ENCODE assay signal across 8 cellular contexts in genomic region chr4:152696764-152697250, GRCh38. TPM values are rescaled to one million over a fixed set of nuclear protein-coding genes. Genes with fewer than 3 reads are reported as not detected.
A peak's percentile ranks its signal among the peaks of the same experiment; 100 is the strongest.
DNase-seq lines count a peak whose midpoint lies in the region; ATAC-seq and TF ChIP-seq lines count a peak whose summit lies in the region.

No MANE protein-coding gene starts in this region.

- H3K4me1 ChIP-seq in effector memory CD4-positive, alpha-beta T cell (ENCODE audit: control insufficient read depth, insufficient read depth, low read length, poor library complexity, severe bottlenecking), result peaks cover 5% of the 10 kb centered on the region
- no peaks in the 10 kb centered on the region for H3K4me1 ChIP-seq in sigmoid colon

- no peak overlapping the region for H3K27ac ChIP-seq in effector memory CD4-positive, alpha-beta T cell (ENCODE audit: insufficient read depth, low read length, poor library complexity, severe bottlenecking)
- no peak overlapping the region for H3K27ac ChIP-seq in sigmoid colon

- 55 to 79% methylated on average over 5 of the region's 5 CpGs for WGBS in sigmoid colon, 2 donors

- no peak for TF ChIP-seq CTCF in sigmoid colon (IDR thresholded peaks at IDR 0.05)

- intact Hi-C loops in sigmoid colon (cut with DNase I), result no loop called here

- no peak for TF ChIP-seq EP300 in sigmoid colon (IDR thresholded peaks at IDR 0.05)

- ATAC-seq in HG03045 (IDR thresholded peaks at IDR 0.05; ENCODE audit: unreplicated experiment), result peak; percentile 99

- no peaks in the 10 kb centered on the region for H3K27me3 ChIP-seq in effector memory CD4-positive, alpha-beta T cell (replicated peaks; ENCODE audit: control insufficient read depth, insufficient read depth, low read length, poor library complexity, severe bottlenecking)
- no peaks in the 10 kb centered on the region for H3K27me3 ChIP-seq in sigmoid colon

- no peak overlapping the region for H3K4me3 ChIP-seq in effector memory CD4-positive, alpha-beta T cell (ENCODE audit: insufficient read depth, low read depth, low read length, poor library complexity, severe bottlenecking)
- H3K4me3 ChIP-seq in sigmoid colon, result no peak overlapping the region

- TF ChIP-seq POLR2A in sigmoid colon (IDR thresholded peaks at IDR 0.05), result no peak

- H3K36me3 ChIP-seq in effector memory CD4-positive, alpha-beta T cell (ENCODE audit: control insufficient read depth, insufficient read depth, low read length), result no peaks in the 10 kb centered on the region
- no peaks in the 10 kb centered on the region for H3K36me3 ChIP-seq in sigmoid colon

- no peaks in the 10 kb centered on the region for H3K9me3 ChIP-seq in effector memory CD4-positive, alpha-beta T cell (ENCODE audit: control insufficient read depth, low read length)
- no peaks in the 10 kb centered on the region for H3K9me3 ChIP-seq in sigmoid colon

- peak; percentile 81 for DNase-seq in GM19240 (ENCODE audit: insufficient read length, low spot score)
- peak; percentile 48 for DNase-seq in T-helper 22 cell (ENCODE audit: low read depth)
- peak; percentile 12 to 42 (median 20) for DNase-seq in effector memory CD4-positive, alpha-beta T cell
- peak; percentile 30 to 33 for DNase-seq in stimulated activated CD4-positive, alpha-beta T cell treated with anti-CD3 and anti-CD28 coated beads, Interleukin-15, amount 100 ng/mL, for 48 hours (ENCODE audit: low read depth in 2 of 2)
- DNase-seq in NCI-H128 (lab: John Stamatoyannopoulos, UW; ENCODE audit: unreplicated experiment), result no peak
- DNase-seq in sigmoid colon, result no peak
- DNase-seq in NCI-H1694 (lab: John Stamatoyannopoulos, UW), result no peak

RNA-seq across cellular contexts. Expression of gene TMEM154, which starts 17.0 kb away (rescaled TPM):
- total RNA-seq in sigmoid colon, result under 1 TPM; 0.54 to 0.82 (median 0.63) TPM
- 1 to 10 TPM in 1 of 3 donors, under 1 TPM in 2; under 0.01 to 3.2 (median 0.69) TPM for polyA plus RNA-seq in sigmoid colon

Comparison
In these comparisons a context has a peak if more than half of its experiments do, and no peak if none do; other contexts are left out.
1. DNase-seq: peak in GM19240 (single experiment), T-helper 22 cell (single experiment), effector memory CD4-positive, alpha-beta T cell (3 of 3) and stimulated activated CD4-positive, alpha-beta T cell treated with anti-CD3 and anti-CD28 coated beads, Interleukin-15, amount 100 ng/mL, for 48 hours (2 of 2); none in NCI-H128 (single experiment), sigmoid colon (single experiment) and NCI-H1694 (single experiment).